Comparison of ENCODE assay signal across 1 cellular context in genomic region chr10:103504181-103504783, GRCh38.
TF ChIP-seq lines count a peak whose summit lies in the region.

No MANE protein-coding gene starts in this region.

TF ChIP-seq in HepG2, 621 proteins besides CTCF, POLR2A, EP300 and RAD21 (continued from another document and continues in another):
- TF ChIP-seq DRAP1 (CRISPR knock-in tag; IDR thresholded peaks at IDR 0.05) (0 out of 2 replicates have a peak, but pooled peaks have one; percentile 32), ZSCAN9 (CRISPR knock-in tag; IDR thresholded peaks at IDR 0.05; ENCODE audit: borderline replicate concordance) (peak; percentile 35; the same call in 1 of the 2 replicates), ELF3 (CRISPR knock-in tag; IDR thresholded peaks at IDR 0.05) (peak; percentile 69), FOSL2 (CRISPR knock-in tag; IDR thresholded peaks at IDR 0.05) (peak; percentile 100), CREB1 (IDR thresholded peaks at IDR 0.05) (no peak), CREB1 (CRISPR knock-in tag; IDR thresholded peaks at IDR 0.05) (peak; percentile 67), ZNF703 (CRISPR knock-in tag; IDR thresholded peaks at IDR 0.05; ENCODE audit: borderline replicate concordance) (no peak), KDM2A (CRISPR knock-in tag; IDR thresholded peaks at IDR 0.05; ENCODE audit: borderline replicate concordance, low read depth) (peak; percentile 56; the same call in 1 of the 2 replicates), HMGXB3 (CRISPR knock-in tag; IDR thresholded peaks at IDR 0.05; ENCODE audit: borderline replicate concordance) (0 out of 2 replicates have a peak, but pooled peaks have one; percentile 46), SAP130 (CRISPR knock-in tag; IDR thresholded peaks at IDR 0.05; ENCODE audit: low read depth) (peak; percentile 92), KLF12 (CRISPR knock-in tag; IDR thresholded peaks at IDR 0.05; ENCODE audit: borderline replicate concordance) (no peak), ZFP82 (CRISPR knock-in tag; IDR thresholded peaks at IDR 0.05; ENCODE audit: borderline replicate concordance) (no peak), HNF1B (CRISPR knock-in tag; IDR thresholded peaks at IDR 0.05) (0 out of 2 replicates have a peak, but pooled peaks have one; percentile 56), DMTF1 (CRISPR knock-in tag; IDR thresholded peaks at IDR 0.05) (no peak), RARA (CRISPR knock-in tag; IDR thresholded peaks at IDR 0.05) (peak; percentile 85), POGZ (CRISPR knock-in tag; IDR thresholded peaks at IDR 0.05) (no peak), ZFP91 (CRISPR knock-in tag; IDR thresholded peaks at IDR 0.05; ENCODE audit: borderline replicate concordance) (no peak), PATZ1 (CRISPR knock-in tag; IDR thresholded peaks at IDR 0.05) (peak; percentile 93), ERF (CRISPR knock-in tag; IDR thresholded peaks at IDR 0.05) (peak; percentile 66; the same call in 1 of the 2 replicates), SALL1 (CRISPR knock-in tag; IDR thresholded peaks at IDR 0.05) (peak; percentile 80), HOXA3 (CRISPR knock-in tag; IDR thresholded peaks at IDR 0.05) (peak; percentile 43; the same call in 1 of the 2 replicates), ZNF749 (CRISPR knock-in tag; IDR thresholded peaks at IDR 0.05; ENCODE audit: borderline replicate concordance) (no peak), ESRRA (CRISPR knock-in tag; IDR thresholded peaks at IDR 0.05; ENCODE audit: low read depth) (peak; percentile 37; the same call in 1 of the 2 replicates), NR1H2 (CRISPR knock-in tag; IDR thresholded peaks at IDR 0.05; ENCODE audit: borderline replicate concordance, low read depth) (no peak), ZKSCAN8 (CRISPR knock-in tag; IDR thresholded peaks at IDR 0.05; ENCODE audit: borderline replicate concordance) (peak; percentile 87; the same call in 1 of the 2 replicates), CREM (IDR thresholded peaks at IDR 0.05) (0 out of 2 replicates have a peak, but pooled peaks have one; percentile 13), CREM (CRISPR knock-in tag; IDR thresholded peaks at IDR 0.05) (no peak), RBM22 (optimal IDR thresholded peaks at IDR 0.05; ENCODE audit: low read length) (no peak), ZNF720 (CRISPR knock-in tag; IDR thresholded peaks at IDR 0.05) (no peak)
- TF ChIP-seq, protein P1, sequence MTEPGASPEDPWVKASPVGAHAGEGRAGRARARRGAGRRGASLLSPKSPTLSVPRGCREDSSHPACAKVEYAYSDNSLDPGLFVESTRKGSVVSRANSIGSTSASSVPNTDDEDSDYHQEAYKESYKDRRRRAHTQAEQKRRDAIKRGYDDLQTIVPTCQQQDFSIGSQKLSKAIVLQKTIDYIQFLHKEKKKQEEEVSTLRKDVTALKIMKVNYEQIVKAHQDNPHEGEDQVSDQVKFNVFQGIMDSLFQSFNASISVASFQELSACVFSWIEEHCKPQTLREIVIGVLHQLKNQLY (CRISPR knock-in tag; IDR thresholded peaks at IDR 0.05): peak; percentile 67
- TF ChIP-seq, protein P2, sequence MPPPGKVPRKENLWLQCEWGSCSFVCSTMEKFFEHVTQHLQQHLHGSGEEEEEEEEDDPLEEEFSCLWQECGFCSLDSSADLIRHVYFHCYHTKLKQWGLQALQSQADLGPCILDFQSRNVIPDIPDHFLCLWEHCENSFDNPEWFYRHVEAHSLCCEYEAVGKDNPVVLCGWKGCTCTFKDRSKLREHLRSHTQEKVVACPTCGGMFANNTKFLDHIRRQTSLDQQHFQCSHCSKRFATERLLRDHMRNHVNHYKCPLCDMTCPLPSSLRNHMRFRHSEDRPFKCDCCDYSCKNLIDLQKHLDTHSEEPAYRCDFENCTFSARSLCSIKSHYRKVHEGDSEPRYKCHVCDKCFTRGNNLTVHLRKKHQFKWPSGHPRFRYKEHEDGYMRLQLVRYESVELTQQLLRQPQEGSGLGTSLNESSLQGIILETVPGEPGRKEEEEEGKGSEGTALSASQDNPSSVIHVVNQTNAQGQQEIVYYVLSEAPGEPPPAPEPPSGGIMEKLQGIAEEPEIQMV (CRISPR knock-in tag; IDR thresholded peaks at IDR 0.05; ENCODE audit: low read depth): no peak
- TF ChIP-seq, protein P3, sequence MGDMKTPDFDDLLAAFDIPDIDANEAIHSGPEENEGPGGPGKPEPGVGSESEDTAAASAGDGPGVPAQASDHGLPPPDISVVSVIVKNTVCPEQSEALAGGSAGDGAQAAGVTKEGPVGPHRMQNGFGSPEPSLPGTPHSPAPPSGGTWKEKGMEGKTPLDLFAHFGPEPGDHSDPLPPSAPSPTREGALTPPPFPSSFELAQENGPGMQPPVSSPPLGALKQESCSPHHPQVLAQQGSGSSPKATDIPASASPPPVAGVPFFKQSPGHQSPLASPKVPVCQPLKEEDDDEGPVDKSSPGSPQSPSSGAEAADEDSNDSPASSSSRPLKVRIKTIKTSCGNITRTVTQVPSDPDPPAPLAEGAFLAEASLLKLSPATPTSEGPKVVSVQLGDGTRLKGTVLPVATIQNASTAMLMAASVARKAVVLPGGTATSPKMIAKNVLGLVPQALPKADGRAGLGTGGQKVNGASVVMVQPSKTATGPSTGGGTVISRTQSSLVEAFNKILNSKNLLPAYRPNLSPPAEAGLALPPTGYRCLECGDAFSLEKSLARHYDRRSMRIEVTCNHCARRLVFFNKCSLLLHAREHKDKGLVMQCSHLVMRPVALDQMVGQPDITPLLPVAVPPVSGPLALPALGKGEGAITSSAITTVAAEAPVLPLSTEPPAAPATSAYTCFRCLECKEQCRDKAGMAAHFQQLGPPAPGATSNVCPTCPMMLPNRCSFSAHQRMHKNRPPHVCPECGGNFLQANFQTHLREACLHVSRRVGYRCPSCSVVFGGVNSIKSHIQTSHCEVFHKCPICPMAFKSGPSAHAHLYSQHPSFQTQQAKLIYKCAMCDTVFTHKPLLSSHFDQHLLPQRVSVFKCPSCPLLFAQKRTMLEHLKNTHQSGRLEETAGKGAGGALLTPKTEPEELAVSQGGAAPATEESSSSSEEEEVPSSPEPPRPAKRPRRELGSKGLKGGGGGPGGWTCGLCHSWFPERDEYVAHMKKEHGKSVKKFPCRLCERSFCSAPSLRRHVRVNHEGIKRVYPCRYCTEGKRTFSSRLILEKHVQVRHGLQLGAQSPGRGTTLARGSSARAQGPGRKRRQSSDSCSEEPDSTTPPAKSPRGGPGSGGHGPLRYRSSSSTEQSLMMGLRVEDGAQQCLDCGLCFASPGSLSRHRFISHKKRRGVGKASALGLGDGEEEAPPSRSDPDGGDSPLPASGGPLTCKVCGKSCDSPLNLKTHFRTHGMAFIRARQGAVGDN (CRISPR knock-in tag; IDR thresholded peaks at IDR 0.05): no peak
- TF ChIP-seq, protein P4, sequence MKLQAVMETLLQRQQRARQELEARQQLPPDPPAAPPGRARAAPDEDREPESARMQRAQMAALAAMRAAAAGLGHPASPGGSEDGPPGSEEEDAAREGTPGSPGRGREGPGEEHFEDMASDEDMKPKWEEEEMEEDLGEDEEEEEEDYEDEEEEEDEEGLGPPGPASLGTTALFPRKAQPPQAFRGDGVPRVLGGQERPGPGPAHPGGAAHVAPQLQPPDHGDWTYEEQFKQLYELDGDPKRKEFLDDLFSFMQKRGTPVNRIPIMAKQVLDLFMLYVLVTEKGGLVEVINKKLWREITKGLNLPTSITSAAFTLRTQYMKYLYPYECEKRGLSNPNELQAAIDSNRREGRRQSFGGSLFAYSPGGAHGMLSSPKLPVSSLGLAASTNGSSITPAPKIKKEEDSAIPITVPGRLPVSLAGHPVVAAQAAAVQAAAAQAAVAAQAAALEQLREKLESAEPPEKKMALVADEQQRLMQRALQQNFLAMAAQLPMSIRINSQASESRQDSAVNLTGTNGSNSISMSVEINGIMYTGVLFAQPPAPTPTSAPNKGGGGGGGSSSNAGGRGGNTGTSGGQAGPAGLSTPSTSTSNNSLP (IDR thresholded peaks at IDR 0.05; ENCODE audit: low read depth, low read length): peak; percentile 71
